In the genomic region with DNA sequence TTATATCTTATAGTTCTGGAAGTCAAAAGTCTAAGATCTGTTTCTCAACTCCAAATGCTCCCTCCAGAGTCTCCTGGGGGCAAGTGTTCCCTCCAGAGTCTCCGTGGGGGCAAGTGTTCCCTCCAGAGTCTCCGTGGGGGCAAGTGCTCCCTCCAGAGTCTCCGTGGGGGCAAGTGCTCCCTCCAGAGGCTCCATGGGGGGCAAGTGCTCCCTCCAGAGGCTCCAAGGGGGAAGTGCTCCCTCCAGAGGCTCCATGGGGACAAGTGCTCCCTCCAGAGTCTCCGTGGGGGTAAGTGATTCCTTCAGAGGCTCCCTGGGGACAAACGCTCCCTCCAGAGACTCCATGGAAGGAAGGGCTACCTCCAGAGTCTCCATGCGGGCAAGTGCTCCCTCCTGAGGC, we compare ENCODE assay signal across 28 cellular contexts. TPM values are rescaled to one million over a fixed set of nuclear protein-coding genes. Genes with fewer than 3 reads are reported as not detected.
DNase-seq lines count a peak whose midpoint lies in the region; ATAC-seq and TF ChIP-seq lines count a peak whose summit lies in the region.
"Had no signal": no experiment of that assay in that cellular context is flagged by ENCODE, and none has a peak within 500 bp of the region (broad histone marks: within the 10 kb centered on the region; RNA-seq: fewer than 3 reads in every experiment).

No MANE protein-coding gene starts in this region.

- no peaks in the 10 kb centered on the region for H3K36me3 ChIP-seq in BLaER1 treated with 17β-estradiol and CSF1 and Interleukin-3, amounts not matched to agents 10 nM and 100 nM
- H3K36me3 ChIP-seq in sigmoid colon, result no peaks in the 10 kb centered on the region
- H3K36me3 ChIP-seq in WERI-Rb-1, result no peaks in the 10 kb centered on the region
- H3K36me3 ChIP-seq: ovary, SJCRH30 had no signal

- H3K4me1 ChIP-seq in BLaER1 treated with 17β-estradiol and CSF1 and Interleukin-3, amounts not matched to agents 10 nM and 100 nM, result peaks cover 9 to 52% (median 50%) of the 10 kb centered on the region in 10 experiments; a peak in 19 of 20 replicates
- H3K4me1 ChIP-seq in sigmoid colon, result no peaks in the 10 kb centered on the region
- H3K4me1 ChIP-seq: testis had no signal

- peak overlapping the region in 6 of 11 experiments; percentile 28 to 84 (median 78); a peak in 9 of 22 replicates for H3K4me2 ChIP-seq in BLaER1 treated with 17β-estradiol and CSF1 and Interleukin-3, amounts not matched to agents 10 nM and 100 nM
- H3K4me2 ChIP-seq: smooth muscle cell had no signal

- H3K27me3 ChIP-seq in BLaER1 treated with 17β-estradiol and CSF1 and Interleukin-3, amounts not matched to agents 10 nM and 100 nM, result no peaks in the 10 kb centered on the region
- H3K27me3 ChIP-seq in sigmoid colon (no peaks in the 10 kb centered on the region), WERI-Rb-1 (ENCODE audit: insufficient read depth, low read depth, severe bottlenecking) (no peaks in the 10 kb centered on the region)
- H3K27me3 ChIP-seq: ovary, testis had no signal

- H3K9ac ChIP-seq in BLaER1 treated with 17β-estradiol and CSF1 and Interleukin-3, amounts not matched to agents 10 nM and 100 nM, result no peak overlapping the region

- H3K9me3 Mint-ChIP-seq in HFFc6, result no peaks in the 10 kb centered on the region
- no peaks in the 10 kb centered on the region for H3K9me3 Mint-ChIP-seq in WTC11
- H3K9me3 Mint-ChIP-seq: activated naive CD8-positive, alpha-beta T cell treated with anti-CD3 and anti-CD28 coated beads, Interleukin-2, amount 50 U/mL, for 24 hours; activated T-cell treated with anti-CD3 and anti-CD28 coated beads, Interleukin-2, amount 50 U/mL, for 4 hours; immature natural killer cell; stimulated activated naive CD8-positive, alpha-beta T cell treated with anti-CD3 and anti-CD28 coated beads, Interleukin-15, Interleukin-2, amounts not matched to agents 100 ng/mL and 50 ng/mL, for 24 hours had no signal

- no peak for TF ChIP-seq POLR2A in sigmoid colon (IDR thresholded peaks at IDR 0.05)

- H3K4me1 Mint-ChIP-seq in HFFc6 (ENCODE audit: low read depth), result peaks cover 44% of the 10 kb centered on the region
- H3K4me1 Mint-ChIP-seq in WTC11, result peaks cover 7% of the 10 kb centered on the region
- H3K4me1 Mint-ChIP-seq: activated CD8-positive, alpha-beta memory T cell treated with anti-CD3 and anti-CD28 coated beads, Interleukin-2, amount 10 ng/mL, durations not matched to agents 7 days and 5 days; activated naive CD8-positive, alpha-beta T cell treated with anti-CD3 and anti-CD28 coated beads, Interleukin-2, amount 50 U/mL, for 24 hours; CD4-positive, CD25-positive, alpha-beta regulatory T cell; immature natural killer cell had no signal

- no peaks in the 10 kb centered on the region for H4K20me1 ChIP-seq in BLaER1 treated with 17β-estradiol and CSF1 and Interleukin-3, amounts not matched to agents 10 nM and 100 nM

- no peak overlapping the region for H3K4me3 ChIP-seq in BLaER1 treated with 17β-estradiol and CSF1 and Interleukin-3, amounts not matched to agents 10 nM and 100 nM
- H3K4me3 ChIP-seq in fibroblast of the aortic adventitia (ENCODE audit: low read depth, low read length) (no peak overlapping the region), sigmoid colon (no peak overlapping the region), WERI-Rb-1 (ENCODE audit: low read depth, low read length) (no peak overlapping the region)
- H3K4me3 ChIP-seq: ovary, SJCRH30, smooth muscle cell, testis had no signal

- no peaks in the 10 kb centered on the region; the same call in 1 of the 2 replicates for H3K27me3 Mint-ChIP-seq in HFFc6 (ENCODE audit: insufficient read depth)
- no peaks in the 10 kb centered on the region for H3K27me3 Mint-ChIP-seq in WTC11 (ENCODE audit: low read depth)
- H3K27me3 Mint-ChIP-seq: activated CD8-positive, alpha-beta memory T cell treated with anti-CD3 and anti-CD28 coated beads, Interleukin-2, amount 10 ng/mL, durations not matched to agents 7 days and 5 days; activated naive CD8-positive, alpha-beta T cell treated with anti-CD3 and anti-CD28 coated beads, Interleukin-2, amount 50 U/mL, for 24 hours; stimulated activated naive CD8-positive, alpha-beta T cell treated with anti-CD3 and anti-CD28 coated beads, Interleukin-15, Interleukin-2, amounts not matched to agents 100 ng/mL and 50 ng/mL, for 24 hours had no signal

- POLR2A ChIA-PET in WTC11 (lab: Charles Lee), result no interaction called here

- 65 to 75% methylated on average over 6 of the region's 6 CpGs for WGBS in sigmoid colon, 2 donors

- no peak for ATAC-seq in WTC11
- ATAC-seq: activated CD8-positive, alpha-beta memory T cell treated with anti-CD3 and anti-CD28 coated beads, Interleukin-2, amount 10 ng/mL, durations not matched to agents 7 days and 5 days; activated naive CD8-positive, alpha-beta T cell treated with anti-CD3 and anti-CD28 coated beads, Interleukin-2, amount 50 U/mL, for 24 hours; activated T-cell treated with anti-CD3 and anti-CD28 coated beads, Interleukin-2, amount 50 U/mL, for 4 hours; left colon had no signal

- H3K27ac ChIP-seq in BLaER1 treated with 17β-estradiol and CSF1 and Interleukin-3, amounts not matched to agents 10 nM and 100 nM, result peak overlapping the region in 4 of 11 experiments; percentile 68 to 86 (median 84); a peak in 6 of 22 replicates
- no peak overlapping the region for H3K27ac ChIP-seq in sigmoid colon
- no peak overlapping the region for H3K27ac ChIP-seq in WERI-Rb-1
- H3K27ac ChIP-seq: ovary, SJCRH30, testis, VCaP had no signal

- peaks cover 0 to 25% (median 0%) of the 10 kb centered on the region in 11 experiments; a peak in 6 of 22 replicates for H3K9me3 ChIP-seq in BLaER1 treated with 17β-estradiol and CSF1 and Interleukin-3, amounts not matched to agents 10 nM and 100 nM (replicated peaks in 1 of 11)
- H3K9me3 ChIP-seq in sigmoid colon (no peaks in the 10 kb centered on the region), WERI-Rb-1 (ENCODE audit: severe bottlenecking) (no peaks in the 10 kb centered on the region)
- H3K9me3 ChIP-seq: ovary, SJCRH30, testis had no signal

- intact Hi-C loops in sigmoid colon (cut with DNase I), result no loop called here

- no peak for TF ChIP-seq EP300 in sigmoid colon (IDR thresholded peaks at IDR 0.05)

- TF ChIP-seq CTCF in HFFc6 (IDR thresholded peaks at IDR 0.05) (peak; percentile 47), WTC11 (IDR thresholded peaks at IDR 0.05) (no peak), fibroblast of the aortic adventitia (IDR thresholded peaks at IDR 0.05; ENCODE audit: insufficient read depth, low read length) (peak; percentile 21), sigmoid colon (IDR thresholded peaks at IDR 0.05) (no peak), WERI-Rb-1 (IDR thresholded peaks at IDR 0.05; ENCODE audit: low read depth, low read length) (no peak)

- H3K4me3 Mint-ChIP-seq in HFFc6 (no peak overlapping the region), WTC11 (no peak overlapping the region)
- H3K4me3 Mint-ChIP-seq: activated CD8-positive, alpha-beta memory T cell treated with anti-CD3 and anti-CD28 coated beads, Interleukin-2, amount 10 ng/mL, durations not matched to agents 7 days and 5 days; activated naive CD8-positive, alpha-beta T cell treated with anti-CD3 and anti-CD28 coated beads, Interleukin-2, amount 50 U/mL, for 24 hours; activated T-cell treated with anti-CD3 and anti-CD28 coated beads, Interleukin-2, amount 50 U/mL, for 4 hours; CD4-positive, CD25-positive, alpha-beta regulatory T cell; immature natural killer cell; stimulated activated naive CD8-positive, alpha-beta T cell treated with anti-CD3 and anti-CD28 coated beads, Interleukin-15, Interleukin-2, amounts not matched to agents 100 ng/mL and 50 ng/mL, for 24 hours had no signal

- no peaks in the 10 kb centered on the region for H3K36me3 Mint-ChIP-seq in HFFc6 (ENCODE audit: low read depth)
- H3K36me3 Mint-ChIP-seq in WTC11, result no peaks in the 10 kb centered on the region
- H3K36me3 Mint-ChIP-seq: activated CD8-positive, alpha-beta memory T cell treated with anti-CD3 and anti-CD28 coated beads, Interleukin-2, amount 10 ng/mL, durations not matched to agents 7 days and 5 days; CD4-positive, CD25-positive, alpha-beta regulatory T cell; immature natural killer cell had no signal

- no peak overlapping the region for H3K27ac Mint-ChIP-seq in HFFc6
- no peak overlapping the region for H3K27ac Mint-ChIP-seq in WTC11
- H3K27ac Mint-ChIP-seq: activated CD8-positive, alpha-beta memory T cell treated with anti-CD3 and anti-CD28 coated beads, Interleukin-2, amount 10 ng/mL, durations not matched to agents 7 days and 5 days; activated naive CD8-positive, alpha-beta T cell treated with anti-CD3 and anti-CD28 coated beads, Interleukin-2, amount 50 U/mL, for 24 hours; CD4-positive, CD25-positive, alpha-beta regulatory T cell; immature natural killer cell; stimulated activated naive CD8-positive, alpha-beta T cell treated with anti-CD3 and anti-CD28 coated beads, Interleukin-15, Interleukin-2, amounts not matched to agents 100 ng/mL and 50 ng/mL, for 24 hours had no signal

- DNase-seq in HFFc6, result no peak
- DNase-seq in WTC11 (ENCODE audit: low spot score), result no peak
- DNase-seq in fibroblast of the aortic adventitia (ENCODE audit: low read depth), result no peak
- no peak for DNase-seq in NCI-H526 treated with DMSO at 0.1 percent for 48 hours (lab: John Stamatoyannopoulos, UW)
- no peak for DNase-seq in sigmoid colon
- DNase-seq in NCI-H146 (lab: John Stamatoyannopoulos, UW), result no peak
- DNase-seq in WERI-Rb-1, result no peak
- DNase-seq: activated CD4-positive, alpha-beta T cell treated with anti-CD3 and anti-CD28 coated beads, Interleukin-2, amount 50 U/mL, for 1 hour; activated CD8-positive, alpha-beta memory T cell treated with anti-CD3 and anti-CD28 coated beads, Interleukin-2, amount 10 ng/mL, durations not matched to agents 7 days and 5 days; activated gamma-delta T cell treated with Interleukin-2 at 50 U/mL for 16 hours; activated naive CD8-positive, alpha-beta T cell treated with anti-CD3 and anti-CD28 coated beads, Interleukin-2, amount 50 U/mL, for 24 hours; activated T-cell treated with anti-CD3 and anti-CD28 coated beads, Interleukin-2, amount 50 U/mL, for 4 hours; CD4-positive, CD25-positive, alpha-beta regulatory T cell; GM23248; immature natural killer cell; KG1; left colon; NCI-H1436; NCI-H2107; NCI-H774; ovary; SJCRH30; stimulated activated CD4-positive, alpha-beta T cell treated with anti-CD3 and anti-CD28 coated beads, Interleukin-1b, Interleukin-23, amount 100 ng/mL, for 48 hours; testis had no signal

- CTCF ChIA-PET in WTC11 (lab: Charles Lee), result no interaction called here

TF ChIP-seq in WTC11, 78 proteins besides CTCF, POLR2A, EP300 and RAD21 (continues in another document):
- TF ChIP-seq ZNF263 (CRISPR knock-in tag; IDR thresholded peaks at IDR 0.05; ENCODE audit: low read depth), result peak; percentile 72

RNA-seq across cellular contexts. Expression of a gene that starts 34.0 kb away (rescaled TPM):
- 100 to 1,000 TPM; 156 to 254 (median 218) TPM for total RNA-seq in HFFc6 (2021; fragmentation: NEBNext Ultra II Directional; extraction: Animal tissue kit (Norgen Biotek cat#: 25700))
- total RNA-seq in WTC11 (2021), result 33.5 to 40.3 TPM (median 35.8 TPM) in 3 replicates
- total RNA-seq in fibroblast of the aortic adventitia (ENCODE audit: low replicate concordance), result 322 and 519 TPM in 2 replicates
- total RNA-seq in sigmoid colon, result 10 to 100 TPM; 37.6 to 59.0 (median 42.7) TPM
- 1 to 10 TPM; 1.7 to 3.0 (median 1.8) TPM for polyA plus RNA-seq in sigmoid colon
- total RNA-seq: activated CD8-positive, alpha-beta memory T cell treated with anti-CD3 and anti-CD28 coated beads, Interleukin-2, amount 10 ng/mL, durations not matched to agents 7 days and 5 days; CD4-positive, CD25-positive, alpha-beta regulatory T cell had no signal

Comparison
In these comparisons a context has a peak if more than half of its experiments do, and no peak if none do; other contexts are left out.
1. CTCF ChIP-seq: peak in HFFc6 (single experiment) and fibroblast of the aortic adventitia (single experiment); none in WTC11 (single experiment), sigmoid colon (0 of 4) and WERI-Rb-1 (single experiment).